Comparison of ENCODE assay signal across 10 cellular contexts in the genomic region with DNA sequence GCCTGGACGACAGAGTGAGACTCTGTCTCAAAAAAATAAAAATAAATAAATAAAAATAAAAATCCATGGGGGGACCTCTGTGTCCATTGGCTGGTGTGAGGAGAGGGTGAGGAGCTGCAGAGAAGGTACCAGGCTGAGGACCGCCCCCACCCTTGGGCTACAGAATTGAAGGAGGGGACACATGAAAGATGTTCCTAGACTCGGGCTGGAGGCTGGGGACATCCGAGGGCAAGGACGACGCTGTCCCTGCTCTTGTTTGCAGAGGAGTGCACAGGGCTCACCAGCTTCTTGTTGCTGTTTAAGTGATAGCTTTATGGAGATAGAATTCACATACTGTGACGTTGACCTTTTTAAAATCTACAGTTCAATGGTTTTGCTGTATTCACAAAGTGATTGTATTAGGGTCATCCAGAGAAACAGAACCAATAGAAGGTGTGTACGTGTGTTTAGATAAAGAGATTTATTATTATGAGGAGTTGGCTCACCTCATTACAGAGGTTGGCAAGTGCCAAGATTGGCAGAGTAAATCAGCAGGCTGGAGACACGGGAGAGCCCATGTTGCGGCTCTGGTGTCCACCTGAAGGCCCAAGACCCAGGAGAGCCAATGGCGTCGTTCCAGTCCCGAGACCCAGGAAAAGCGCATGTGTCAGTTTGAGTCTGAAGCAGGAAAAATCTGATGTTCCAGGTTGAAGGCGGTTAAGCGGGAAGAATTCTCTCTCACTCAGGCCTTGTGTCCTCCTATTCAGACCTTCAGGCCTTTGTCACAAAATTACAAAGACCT.
DNase-seq lines count a peak whose midpoint lies in the region; ATAC-seq and TF ChIP-seq lines count a peak whose summit lies in the region.
"Had no signal": no experiment of that assay in that cellular context is flagged by ENCODE, and none has a peak within 500 bp of the region (broad histone marks: within the 10 kb centered on the region; RNA-seq: fewer than 3 reads in every experiment).

No MANE protein-coding gene starts in this region.

- H3K9me3 ChIP-seq in CD4-positive, alpha-beta memory T cell (ENCODE audit: control insufficient read depth in 1 of 2, low read length in 2 of 2) = no peaks in the 10 kb centered on the region
- H3K9me3 ChIP-seq in Loucy (ENCODE audit: insufficient read depth, low read depth, low read length) (no peaks in the 10 kb centered on the region), neural progenitor cell (ENCODE audit: low read depth) (no peaks in the 10 kb centered on the region)
- H3K9me3 ChIP-seq: SJSA1 had no signal

- H3K56ac ChIP-seq in mesendoderm (ENCODE audit: low read length) = no peak overlapping the region

- peak overlapping the region; percentile 89 for H3K4me2 ChIP-seq in Loucy (ENCODE audit: low read depth, low read length, poor library complexity, severe bottlenecking)
- peak overlapping the region; percentile 4 for H3K4me2 ChIP-seq in neural progenitor cell
- no peak overlapping the region for H3K4me2 ChIP-seq in mesendoderm (ENCODE audit: low read length)

- H3F3A ChIP-seq in Loucy (ENCODE audit: low read depth) (peaks cover 8% of the 10 kb centered on the region), neural progenitor cell (ENCODE audit: low read depth) (peaks cover 54% of the 10 kb centered on the region)

- ATAC-seq in GM18519 (IDR thresholded peaks at IDR 0.05; ENCODE audit: low FRiP score, unreplicated experiment) = no peak
- ATAC-seq: esophagus mucosa had no signal

- peaks cover 57 to 94% (median 74%) of the 10 kb centered on the region in 4 donors for H3K4me1 Mint-ChIP-seq in CD4-positive, alpha-beta memory T cell
- H3K4me1 Mint-ChIP-seq in dendritic cell treated with granulocyte-macrophage colony-stimulating factor and Interleukin-4, amounts not matched to agents 40 ng/mL and 50 ng/mL, for 4 days (ENCODE audit: low read depth) = peaks cover 94% of the 10 kb centered on the region
- H3K4me1 Mint-ChIP-seq in neural progenitor cell = peaks cover 59% of the 10 kb centered on the region

- no peak overlapping the region for H2BK15ac ChIP-seq in mesendoderm (replicated peaks; ENCODE audit: low read depth)

- peak overlapping the region; percentile 73 for H3K27ac ChIP-seq in CD4-positive, alpha-beta memory T cell (ENCODE audit: low read depth, low read length)
- peak overlapping the region; percentile 90 for H3K27ac ChIP-seq in neural progenitor cell
- no peak overlapping the region for H3K27ac ChIP-seq in mesendoderm (ENCODE audit: low read depth, low read length)
- H3K27ac ChIP-seq: SJSA1 had no signal

- H2BK120ac ChIP-seq in mesendoderm (ENCODE audit: low read depth, low read length) = no peak overlapping the region

- peaks cover 16 to 48% of the 10 kb centered on the region in 2 donors for H3K36me3 Mint-ChIP-seq in CD4-positive, alpha-beta memory T cell
- peaks cover 51% of the 10 kb centered on the region for H3K36me3 Mint-ChIP-seq in dendritic cell treated with granulocyte-macrophage colony-stimulating factor and Interleukin-4, amounts not matched to agents 40 ng/mL and 50 ng/mL, for 4 days (ENCODE audit: low read depth)
- H3K36me3 Mint-ChIP-seq in neural progenitor cell = peaks cover 8% of the 10 kb centered on the region

- peak overlapping the region; percentile 9 to 28 for H3K4me3 ChIP-seq in CD4-positive, alpha-beta memory T cell (ENCODE audit: low read length in 2 of 2)
- no peak overlapping the region for H3K4me3 ChIP-seq in Loucy (ENCODE audit: low read length, poor library complexity, severe bottlenecking)
- H3K4me3 ChIP-seq in neural progenitor cell = no peak overlapping the region
- no peak overlapping the region for H3K4me3 ChIP-seq in mesendoderm (ENCODE audit: low read length)
- H3K4me3 ChIP-seq: SJSA1 had no signal

- H3K27me3 Mint-ChIP-seq in CD4-positive, alpha-beta memory T cell = no peaks in the 10 kb centered on the region
- H3K27me3 Mint-ChIP-seq in dendritic cell treated with granulocyte-macrophage colony-stimulating factor and Interleukin-4, amounts not matched to agents 40 ng/mL and 50 ng/mL, for 4 days = no peaks in the 10 kb centered on the region
- peaks cover 10% of the 10 kb centered on the region for H3K27me3 Mint-ChIP-seq in neural progenitor cell (ENCODE audit: insufficient read depth, low read depth)

- no peak overlapping the region for H2BK5ac ChIP-seq in mesendoderm (ENCODE audit: low read length)

- TF ChIP-seq CTCF in Loucy (conservative IDR thresholded peaks at IDR 0.05; ENCODE audit: low read length) (no peak), neural progenitor cell (IDR thresholded peaks at IDR 0.05) (no peak)

- DNase-seq in CD4-positive, alpha-beta memory T cell = peak in 1 of 5 donors; percentile 38
- DNase-seq in neural progenitor cell (ENCODE audit: low spot score) (no peak), NCI-H82 (lab: John Stamatoyannopoulos, UW) (no peak), mesendoderm (no peak), NCI-H146 (lab: John Stamatoyannopoulos, UW) (no peak)

- H3K9ac ChIP-seq in Loucy (ENCODE audit: low read depth, low read length, poor library complexity, severe bottlenecking) (peak overlapping the region; percentile 38), neural progenitor cell (no peak overlapping the region), mesendoderm (ENCODE audit: low read length) (no peak overlapping the region)

- H3K4me3 Mint-ChIP-seq in CD4-positive, alpha-beta memory T cell = peak overlapping the region; percentile 85 to 100 (median 92)
- peak overlapping the region; percentile 53 for H3K4me3 Mint-ChIP-seq in dendritic cell treated with granulocyte-macrophage colony-stimulating factor and Interleukin-4, amounts not matched to agents 40 ng/mL and 50 ng/mL, for 4 days
- no peak overlapping the region for H3K4me3 Mint-ChIP-seq in neural progenitor cell

- peaks cover 99% of the 10 kb centered on the region for H3K4me1 ChIP-seq in CD4-positive, alpha-beta memory T cell (ENCODE audit: insufficient read depth, low read length)
- H3K4me1 ChIP-seq in Loucy (ENCODE audit: insufficient read depth, low read length, poor library complexity, severe bottlenecking) = peaks cover 72% of the 10 kb centered on the region
- peaks cover 39% of the 10 kb centered on the region for H3K4me1 ChIP-seq in neural progenitor cell
- peaks cover 11% of the 10 kb centered on the region for H3K4me1 ChIP-seq in mesendoderm (ENCODE audit: control insufficient read depth, low read depth, low read length)

- H3K18ac ChIP-seq in mesendoderm (ENCODE audit: low read length) = no peak overlapping the region

- H3K27me3 ChIP-seq in CD4-positive, alpha-beta memory T cell (ENCODE audit: insufficient read depth, low read length) = no peaks in the 10 kb centered on the region
- H3K27me3 ChIP-seq in Loucy (ENCODE audit: insufficient read depth, low read length, poor library complexity, severe bottlenecking) = no peaks in the 10 kb centered on the region
- H3K27me3 ChIP-seq in neural progenitor cell = no peaks in the 10 kb centered on the region
- H3K27me3 ChIP-seq in mesendoderm (ENCODE audit: insufficient read depth, low read length, poor library complexity) = no peaks in the 10 kb centered on the region
- H3K27me3 ChIP-seq: SJSA1 had no signal

- peaks cover 0 to 2% (median 0%) of the 10 kb centered on the region in 8 donors for H3K9me3 Mint-ChIP-seq in CD4-positive, alpha-beta memory T cell
- H3K9me3 Mint-ChIP-seq in dendritic cell treated with granulocyte-macrophage colony-stimulating factor and Interleukin-4, amounts not matched to agents 40 ng/mL and 50 ng/mL, for 4 days = no peaks in the 10 kb centered on the region
- no peaks in the 10 kb centered on the region for H3K9me3 Mint-ChIP-seq in neural progenitor cell

- intact Hi-C loops in CD4-positive, alpha-beta memory T cell (cut with micrococcal nuclease) = no loop called here
- intact Hi-C loops in dendritic cell treated with granulocyte-macrophage colony-stimulating factor and Interleukin-4, amounts not matched to agents 40 ng/mL and 50 ng/mL, for 4 days (cut with micrococcal nuclease) = no loop called here

- H4K5ac ChIP-seq in mesendoderm (ENCODE audit: low read length) = no peak overlapping the region

- peak overlapping the region; percentile 90 to 100 (median 95) for H3K27ac Mint-ChIP-seq in CD4-positive, alpha-beta memory T cell
- peak overlapping the region; percentile 88 for H3K27ac Mint-ChIP-seq in dendritic cell treated with granulocyte-macrophage colony-stimulating factor and Interleukin-4, amounts not matched to agents 40 ng/mL and 50 ng/mL, for 4 days
- peak overlapping the region; percentile 88 for H3K27ac Mint-ChIP-seq in neural progenitor cell

- WGBS in mesendoderm (ENCODE audit: extremely low coverage, insufficient coverage, low lambda C conversion rate) = 100% methylated on average over 1 of the region's 16 CpGs

- no peak overlapping the region for H3K4ac ChIP-seq in mesendoderm (ENCODE audit: low read depth, low read length)

- CTCF ChIA-PET in CD4-positive, alpha-beta memory T cell (lab: Charles Lee; ENCODE audit: partially characterized antibody) = interaction anchor here (1.9 to 3.0 kb wide), 4 partner anchors 20 to 61 kb away, joined by 7 to 14 read pairs (median 11); no protein-coding TSS in a partner anchor

- no peak overlapping the region for H2AK5ac ChIP-seq in mesendoderm (ENCODE audit: low read length)

- peaks cover 87% of the 10 kb centered on the region for H4K20me1 ChIP-seq in Loucy (ENCODE audit: insufficient read depth, low read length, poor library complexity, severe bottlenecking)
- peaks cover 87% of the 10 kb centered on the region for H4K20me1 ChIP-seq in neural progenitor cell (ENCODE audit: low read depth)

- no peak overlapping the region for H4K8ac ChIP-seq in mesendoderm (ENCODE audit: low read depth, low read length)

- peaks cover 19% of the 10 kb centered on the region for H3K79me1 ChIP-seq in mesendoderm (ENCODE audit: low read length)

- H3K79me2 ChIP-seq in Loucy (ENCODE audit: insufficient read depth, low read length) = peaks cover 97% of the 10 kb centered on the region
- H3K79me2 ChIP-seq in neural progenitor cell (ENCODE audit: low read depth) = peaks cover 100% of the 10 kb centered on the region
- H3K79me2 ChIP-seq in mesendoderm (ENCODE audit: control insufficient read depth, insufficient read depth, low read length) = peaks cover 52% of the 10 kb centered on the region

- H3K36me3 ChIP-seq in CD4-positive, alpha-beta memory T cell (ENCODE audit: insufficient read depth, low read length) = peaks cover under 1% of the 10 kb centered on the region
- H3K36me3 ChIP-seq in Loucy (ENCODE audit: insufficient read depth, low read length) (peaks cover 8% of the 10 kb centered on the region; the same call in 1 of the 2 replicates), neural progenitor cell (no peaks in the 10 kb centered on the region), mesendoderm (ENCODE audit: control insufficient read depth, insufficient read depth, low read length) (no peaks in the 10 kb centered on the region)

- POLR2A ChIA-PET in CD4-positive, alpha-beta memory T cell (lab: Charles Lee; ENCODE audit: partially characterized antibody) = interaction anchor here (1.1 to 71.9 kb wide), 7 partner anchors 13 to 669 kb away, joined by 3 to 6031 read pairs (median 74); partner anchors contain the start of genes TMC8 and TNRC6C

- no peak overlapping the region for H2AFZ ChIP-seq in Loucy (ENCODE audit: low read length)
- no peak overlapping the region for H2AFZ ChIP-seq in neural progenitor cell (replicated peaks)

- H3K23ac ChIP-seq in mesendoderm (ENCODE audit: low read length) = no peak overlapping the region

- H3K9me2 ChIP-seq in Loucy (replicated peaks; ENCODE audit: low read depth, low read length) = no peaks in the 10 kb centered on the region

Comparison
In these comparisons a context has a peak if more than half of its experiments do, and no peak if none do; other contexts are left out.
1. H3K4me3 ChIP-seq: peak in CD4-positive, alpha-beta memory T cell (2 of 2); none in Loucy (single experiment), neural progenitor cell (single experiment) and mesendoderm (single experiment).
2. Peak in every context shown above with its lines, with median percentiles within 50 percentile points of each other: H3K27ac Mint-ChIP-seq.